17 cellular contexts compared by ENCODE assay signal in genomic region chr12:120238839-120239445, GRCh38. TPM values are rescaled to one million over a fixed set of nuclear protein-coding genes. Genes with fewer than 3 reads are reported as not detected.
DNase-seq lines count a peak whose midpoint lies in the region; ATAC-seq, FAIRE-seq and TF ChIP-seq lines count a peak whose summit lies in the region.
"Had no signal": no experiment of that assay in that cellular context is flagged by ENCODE, and none has a peak within 500 bp of the region (broad histone marks: within the 10 kb centered on the region; RNA-seq: fewer than 3 reads in every experiment).

No MANE protein-coding gene starts in this region.

- H3K4me3 ChIP-seq in adipocyte (ENCODE audit: low read length) (no peak overlapping the region), kidney (ENCODE audit: low read length in 2 of 2) (no peak overlapping the region), skeletal muscle tissue (ENCODE audit: low read length in 3 of 3) (no peak overlapping the region)
- H3K4me3 ChIP-seq: cardiac muscle cell, GM12878, SK-N-MC had no signal

- TF ChIP-seq CTCF in kidney (IDR thresholded peaks at IDR 0.05; ENCODE audit: borderline replicate concordance, extremely low read depth, insufficient read depth), result no peak

- no peak for ATAC-seq in HG03139 (IDR thresholded peaks at IDR 0.05; ENCODE audit: unreplicated experiment)
- ATAC-seq: GM12878 had no signal

- FAIRE-seq in kidney (lab: Jason Lieb, UNC), result no peak
- FAIRE-seq: GM12878, urothelium cell line had no signal

- H3K27ac ChIP-seq in kidney (ENCODE audit: low read depth in 2 of 2, low read length in 2 of 2) (peak overlapping the region; percentile 18 to 39), skeletal muscle tissue (ENCODE audit: low read depth, low read length) (peak overlapping the region; percentile 92)
- H3K27ac ChIP-seq: cardiac muscle cell, SK-N-MC, VCaP had no signal

- H3K27me3 ChIP-seq in adipocyte (replicated peaks; ENCODE audit: control insufficient read depth, insufficient read depth, low read length), result no peaks in the 10 kb centered on the region
- H3K27me3 ChIP-seq in skeletal muscle tissue (ENCODE audit: control insufficient read depth in 3 of 3, insufficient read depth in 3 of 3, low read length in 3 of 3), result no peaks in the 10 kb centered on the region
- H3K27me3 ChIP-seq: cardiac muscle cell had no signal

- DNase-seq in ELR (ENCODE audit: low read depth), result peak; percentile 41
- no peak for DNase-seq in adipocyte (ENCODE audit: low read depth)
- DNase-seq in kidney, result peak; percentile 56
- DNase-seq in SW480 (ENCODE audit: low spot score), result no peak
- no peak for DNase-seq in activated CD8-positive, alpha-beta memory T cell treated with anti-CD3 and anti-CD28 coated beads, Interleukin-2, amount 50 U/mL, for 4 hours
- no peak for DNase-seq in HCEC 1CT
- DNase-seq: activated naive CD4-positive, alpha-beta T cell; head of caudate nucleus; NCI-H1092 treated with DMSO at 0.1 percent for 48 hours; nucleus accumbens had no signal

- H3K9ac ChIP-seq in adipocyte (ENCODE audit: low read length) (peak overlapping the region; percentile 76), kidney (ENCODE audit: low read length in 2 of 2) (no peak overlapping the region), skeletal muscle tissue (ENCODE audit: low read depth in 1 of 3, low read length in 3 of 3) (peak overlapping the region in 2 of 3 donors; percentile 4 to 40)

- H3K9me3 ChIP-seq in adipocyte (ENCODE audit: control insufficient read depth, low read length), result no peaks in the 10 kb centered on the region
- H3K9me3 ChIP-seq in kidney (ENCODE audit: control insufficient read depth in 1 of 2, low read length in 2 of 2), result no peaks in the 10 kb centered on the region
- H3K9me3 ChIP-seq in skeletal muscle tissue (ENCODE audit: control insufficient read depth in 3 of 3, low read length in 3 of 3), result no peaks in the 10 kb centered on the region

- peaks cover 2% of the 10 kb centered on the region for H3K36me3 ChIP-seq in adipocyte (ENCODE audit: control insufficient read depth, insufficient read depth, low read length, severe bottlenecking)
- no peaks in the 10 kb centered on the region for H3K36me3 ChIP-seq in kidney (ENCODE audit: control insufficient read depth in 1 of 2, insufficient read depth in 2 of 2, low read length in 2 of 2)
- peaks cover 0 to 3% (median 0%) of the 10 kb centered on the region in 3 donors for H3K36me3 ChIP-seq in skeletal muscle tissue (ENCODE audit: control insufficient read depth in 3 of 3, insufficient read depth in 3 of 3, low read length in 3 of 3)
- H3K36me3 ChIP-seq: cardiac muscle cell had no signal

- peaks cover 77% of the 10 kb centered on the region for H3K4me1 ChIP-seq in adipocyte (ENCODE audit: control insufficient read depth, insufficient read depth, low read length)
- peaks cover 64 to 85% of the 10 kb centered on the region in 2 donors for H3K4me1 ChIP-seq in kidney (ENCODE audit: control insufficient read depth in 1 of 2, insufficient read depth in 1 of 2, low read depth in 1 of 2, low read length in 2 of 2)
- H3K4me1 ChIP-seq in skeletal muscle tissue (ENCODE audit: control insufficient read depth in 3 of 3, insufficient read depth in 3 of 3, low read length in 3 of 3), result peaks cover 86 to 92% (median 92%) of the 10 kb centered on the region in 3 donors

- intact Hi-C loops in kidney (cut with DNase I), result no loop called here

RNA-seq across cellular contexts. Expression of gene PXN, which starts 26.6 kb away (rescaled TPM):
- total RNA-seq in kidney (133 TPM), skeletal muscle tissue (20.9 TPM)
- polyA plus RNA-seq in kidney (ENCODE audit: insufficient read depth, low read depth, low replicate concordance), result 57.1 TPM

RNA-seq across cellular contexts. Expression of gene RPLP0, which starts 38.0 kb away (rescaled TPM):
- 1,384 TPM for total RNA-seq in kidney
- 1,654 TPM for polyA plus RNA-seq in kidney (ENCODE audit: insufficient read depth, low read depth, low replicate concordance)
- 2,458 TPM for total RNA-seq in skeletal muscle tissue

RNA-seq across cellular contexts. Expression of gene GCN1, which starts 44.4 kb away (rescaled TPM):
- total RNA-seq in kidney (77.6 TPM), skeletal muscle tissue (87.2 TPM)
- 12.2 TPM for polyA plus RNA-seq in kidney (ENCODE audit: insufficient read depth, low read depth, low replicate concordance)

RNA-seq across cellular contexts. Expression of gene RNU4-2, which starts 52.8 kb away (rescaled TPM):
- total RNA-seq in kidney, result 18,412 TPM
- polyA plus RNA-seq in kidney (ENCODE audit: insufficient read depth, low read depth, low replicate concordance), result not detected
- total RNA-seq in skeletal muscle tissue, result under 0.01 TPM
- total RNA-seq: cardiac muscle cell had no signal
- polyA plus RNA-seq: cardiac muscle cell had no signal

RNA-seq across cellular contexts. Expression of gene RNU4-1, which starts 54.1 kb away (rescaled TPM):
- total RNA-seq in kidney, result 3,016 TPM
- polyA plus RNA-seq in kidney (ENCODE audit: insufficient read depth, low read depth, low replicate concordance), result not detected
- under 0.01 TPM for total RNA-seq in skeletal muscle tissue
- total RNA-seq: cardiac muscle cell had no signal
- polyA plus RNA-seq: cardiac muscle cell had no signal

Comparison
In these comparisons a context has a peak if more than half of its experiments do, and no peak if none do; other contexts are left out.
1. DNase-seq: peak in ELR (single experiment) and kidney (single experiment); none in adipocyte (single experiment), SW480 (single experiment), activated CD8-positive, alpha-beta memory T cell treated with anti-CD3 and anti-CD28 coated beads, Interleukin-2, amount 50 U/mL, for 4 hours (single experiment) and HCEC 1CT (single experiment).
2. H3K9ac ChIP-seq: peak in adipocyte (single experiment) and skeletal muscle tissue (2 of 3); none in kidney (0 of 2).